8 cellular contexts compared by ENCODE assay signal in genomic region chr17:73311428-73311780, GRCh38.
DNase-seq lines count a peak whose midpoint lies in the region; ATAC-seq and TF ChIP-seq lines count a peak whose summit lies in the region.

No MANE protein-coding gene starts in this region.

- no peak for TF ChIP-seq CTCF in fibroblast of mammary gland (conservative IDR thresholded peaks at IDR 0.05; ENCODE audit: control insufficient read depth, insufficient read depth, low read depth, low read length)
- no peak for TF ChIP-seq CTCF in parathyroid adenoma (IDR thresholded peaks at IDR 0.05)

- TF ChIP-seq POLR2A in erythroblast (IDR thresholded peaks at IDR 0.05; ENCODE audit: low read length): no peak

- peak overlapping the region; percentile 100 for H2AFZ ChIP-seq in parathyroid adenoma

- peaks cover 30% of the 10 kb centered on the region for H3K4me1 ChIP-seq in parathyroid adenoma

- H3K4me3 ChIP-seq in SK-N-MC: peak overlapping the region; percentile 96
- peak overlapping the region; percentile 93 for H3K4me3 ChIP-seq in fibroblast of mammary gland (ENCODE audit: control insufficient read depth, low read depth, low read length)
- H3K4me3 ChIP-seq in parathyroid adenoma (ENCODE audit: low read depth, low read length): peak overlapping the region; percentile 97

- H3K9me3 ChIP-seq in SK-N-MC (ENCODE audit: low read depth, low read length): no peaks in the 10 kb centered on the region
- no peaks in the 10 kb centered on the region for H3K9me3 ChIP-seq in parathyroid adenoma (ENCODE audit: control insufficient read depth, low read length)

- peak overlapping the region; percentile 25; the same call in 1 of the 2 replicates for H3K27ac ChIP-seq in SK-N-MC
- peak overlapping the region; percentile 99 for H3K27ac ChIP-seq in parathyroid adenoma

- peak; percentile 57 for DNase-seq in NCI-H2227 (lab: John Stamatoyannopoulos, UW; ENCODE audit: unreplicated experiment)
- DNase-seq in NCI-H2227 treated with DMSO at 0.1 percent for 48 hours (lab: John Stamatoyannopoulos, UW): no peak
- DNase-seq in SK-N-MC (ENCODE audit: low read depth, low spot score): no peak
- no peak for DNase-seq in fibroblast of mammary gland (ENCODE audit: low read depth)
- DNase-seq in SKM-1 treated with dmso at 0.1 percent for 144 hours (lab: John Stamatoyannopoulos, UW; ENCODE audit: unreplicated experiment): no peak
- DNase-seq in erythroblast (lab: John Stamatoyannopoulos, UW): no peak

- H3K79me2 ChIP-seq in parathyroid adenoma: peaks cover 16% of the 10 kb centered on the region

- H3K36me3 ChIP-seq in SK-N-MC (ENCODE audit: insufficient read depth, low read length) (no peaks in the 10 kb centered on the region), parathyroid adenoma (ENCODE audit: control insufficient read depth, insufficient read depth, low read length) (no peaks in the 10 kb centered on the region)

- H3K9ac ChIP-seq in SK-N-MC (ENCODE audit: insufficient read length) (peak overlapping the region; percentile 88), parathyroid adenoma (peak overlapping the region; percentile 98)

- H3K27me3 ChIP-seq in parathyroid adenoma (ENCODE audit: control insufficient read depth, insufficient read depth, low read length): no peaks in the 10 kb centered on the region

- peak overlapping the region; percentile 86 for H3K4me2 ChIP-seq in parathyroid adenoma (ENCODE audit: low read length)

- ATAC-seq in HG02588 (IDR thresholded peaks at IDR 0.05; ENCODE audit: unreplicated experiment): peak; percentile 17
